18 cellular contexts compared by ENCODE assay signal in genomic region chr4:157226035-157226434, GRCh38. TPM values are rescaled to one million over a fixed set of nuclear protein-coding genes. Genes with fewer than 3 reads are reported as not detected.
"Had no signal": no experiment of that assay in that cellular context is flagged by ENCODE, and none has a peak within 500 bp of the region (broad histone marks: within the 10 kb centered on the region; RNA-seq: fewer than 3 reads in every experiment).

No MANE protein-coding gene starts in this region.

- H3K4me3 ChIP-seq: cardiac muscle cell, gastroesophageal sphincter, neural progenitor cell, pancreas, right atrium auricular region, skin epidermis, thyroid gland, uterus had no signal

- FAIRE-seq: astrocyte, colon, pancreas had no signal

- DNase-seq: activated CD4-positive, alpha-beta T cell treated with anti-CD3 and anti-CD28 coated beads, Interleukin-2, amount 50 U/mL, for 48 hours; activated CD4-positive, CD25-positive, alpha-beta regulatory T cell treated with anti-CD3 and anti-CD28 coated beads, Interleukin-2, amount 50 U/mL, for 72 hours; activated gamma-delta T cell treated with Interleukin-2 at 50 U/mL for 16 hours; activated T-cell treated with anti-CD3 and anti-CD28 coated beads, Interleukin-2, amount 50 U/mL, for 48 hours; pancreas; stimulated activated CD4-positive, alpha-beta T cell treated with anti-CD3 and anti-CD28 coated beads, Interleukin-4, amount 100 ng/mL, for 4 hours; stimulated activated naive CD8-positive, alpha-beta T cell treated with anti-CD3 and anti-CD28 coated beads, Interleukin-15, amount 100 ng/mL, for 72 hours; T-helper 2 cell; thyroid gland; uterus had no signal

RNA-seq across cellular contexts. Expression of gene GRIA2, which starts 5.5 kb away (rescaled TPM):
- total RNA-seq: astrocyte, cardiac muscle cell, myocyte, right atrium auricular region had no signal
